In genomic region chr6:135087803-135088202, GRCh38 we compare ENCODE assay signal across 9 cellular contexts. TPM values are rescaled to one million over a fixed set of nuclear protein-coding genes. Genes with fewer than 3 reads are reported as not detected.
A peak's percentile ranks its signal among the peaks of the same experiment; 100 is the strongest.
DNase-seq lines count a peak whose midpoint lies in the region; ATAC-seq and TF ChIP-seq lines count a peak whose summit lies in the region.
"Had no signal": no experiment of that assay in that cellular context is flagged by ENCODE, and none has a peak within 500 bp of the region (broad histone marks: within the 10 kb centered on the region; RNA-seq: fewer than 3 reads in every experiment).

No MANE protein-coding gene starts in this region.

- peak; percentile 50 to 52 for ATAC-seq in CD4-positive, CD25-positive, alpha-beta regulatory T cell (ENCODE audit: low read depth in 2 of 2)
- peak; percentile 34 for ATAC-seq in HG02571 (IDR thresholded peaks at IDR 0.05; ENCODE audit: unreplicated experiment)
- ATAC-seq in activated B cell treated with CpG ODN at 0.5 μM for 24 hours (ENCODE audit: low read depth): no peak
- ATAC-seq in HG02798 (IDR thresholded peaks at IDR 0.05; ENCODE audit: poor library complexity, unreplicated experiment): no peak
- no peak for ATAC-seq in right cardiac atrium

- POLR2A ChIA-PET in activated B cell treated with CpG ODN at 0.5 μM for 24 hours (lab: Charles Lee): interaction anchor here (0.6 to 1.7 kb wide), 5 partner anchors 33 to 1202 kb away, joined by 3 to 8 read pairs (median 3); partner anchors contain the start of genes BCLAF1 and HBS1L

- peak overlapping the region; percentile 75 for H3K27ac ChIP-seq in CD4-positive, CD25-positive, alpha-beta regulatory T cell (ENCODE audit: insufficient read depth, low read length, poor library complexity, severe bottlenecking)
- H3K27ac ChIP-seq in uterus (no peak overlapping the region), right cardiac atrium (ENCODE audit: low read length) (no peak overlapping the region)

- peak overlapping the region; percentile 94 to 99 (median 95) for H3K27ac Mint-ChIP-seq in CD4-positive, CD25-positive, alpha-beta regulatory T cell
- H3K27ac Mint-ChIP-seq in activated B cell treated with CpG ODN at 0.5 μM for 24 hours: no peak overlapping the region

- 54% methylated on average over 5 of the region's 5 CpGs for WGBS in right cardiac atrium

- CTCF ChIA-PET in activated B cell treated with CpG ODN at 0.5 μM for 24 hours (lab: Charles Lee): interaction anchor here (1.0 kb wide), 1 partner anchor 335 kb away, joined by 3 read pairs; no protein-coding TSS in a partner anchor

- H3K4me3 Mint-ChIP-seq in CD4-positive, CD25-positive, alpha-beta regulatory T cell: peak overlapping the region; percentile 70 to 95 (median 84)
- H3K4me3 Mint-ChIP-seq in activated B cell treated with CpG ODN at 0.5 μM for 24 hours: peak overlapping the region; percentile 12

- H3K4me1 Mint-ChIP-seq in CD4-positive, CD25-positive, alpha-beta regulatory T cell: peaks cover 40 to 76% (median 54%) of the 10 kb centered on the region in 4 donors
- H3K4me1 Mint-ChIP-seq in activated B cell treated with CpG ODN at 0.5 μM for 24 hours: peaks cover 34% of the 10 kb centered on the region

- DNase-seq in CD4-positive, CD25-positive, alpha-beta regulatory T cell: peak; percentile 49 to 82 (median 63)
- DNase-seq in activated B cell treated with CpG ODN at 0.5 μM for 24 hours: no peak
- peak; percentile 55 for DNase-seq in epithelial cell of proximal tubule (ENCODE audit: low read depth)
- no peak for DNase-seq in uterus
- no peak for DNase-seq in right cardiac atrium
- DNase-seq in cerebellar cortex (ENCODE audit: low spot score): no peak

- H3K9me3 Mint-ChIP-seq in CD4-positive, CD25-positive, alpha-beta regulatory T cell: peaks cover 0 to 5% (median 1%) of the 10 kb centered on the region in 7 donors
- H3K9me3 Mint-ChIP-seq in activated B cell treated with CpG ODN at 0.5 μM for 24 hours: no peaks in the 10 kb centered on the region

- H3K36me3 ChIP-seq in CD4-positive, CD25-positive, alpha-beta regulatory T cell (ENCODE audit: control insufficient read depth, insufficient read depth, low read length): no peaks in the 10 kb centered on the region
- no peaks in the 10 kb centered on the region for H3K36me3 ChIP-seq in uterus

- TF ChIP-seq POLR2A in uterus (IDR thresholded peaks at IDR 0.05): no peak

- H3K27me3 ChIP-seq in CD4-positive, CD25-positive, alpha-beta regulatory T cell (ENCODE audit: control insufficient read depth, insufficient read depth, low read length): no peaks in the 10 kb centered on the region
- no peaks in the 10 kb centered on the region for H3K27me3 ChIP-seq in uterus
- H3K27me3 ChIP-seq in right cardiac atrium (ENCODE audit: control insufficient read depth, insufficient read depth): no peaks in the 10 kb centered on the region

- intact Hi-C loops in activated B cell treated with CpG ODN at 0.5 μM for 24 hours (cut with micrococcal nuclease): loop anchor here (2.0 to 5.0 kb wide), 3 partner anchors 33 to 334 kb away; partner anchors contain the start of gene HBS1L
- intact Hi-C loops in uterus (cut with DNase I; ENCODE audit: low total_unique reads): no loop called here
- intact Hi-C loops in right cardiac atrium (cut with DNase I): no loop called here

- TF ChIP-seq CTCF in activated B cell treated with CpG ODN at 0.5 μM for 24 hours (IDR thresholded peaks at IDR 0.05): no peak
- no peak for TF ChIP-seq CTCF in epithelial cell of proximal tubule (conservative IDR thresholded peaks at IDR 0.05; ENCODE audit: low read depth, low read length)
- no peak for TF ChIP-seq CTCF in uterus (IDR thresholded peaks at IDR 0.05)

- H3K27me3 Mint-ChIP-seq in CD4-positive, CD25-positive, alpha-beta regulatory T cell: no peaks in the 10 kb centered on the region
- H3K27me3 Mint-ChIP-seq in activated B cell treated with CpG ODN at 0.5 μM for 24 hours: peaks cover 2% of the 10 kb centered on the region

- H3K9me3 ChIP-seq in CD4-positive, CD25-positive, alpha-beta regulatory T cell (ENCODE audit: control insufficient read depth in 2 of 2, low read length in 2 of 2): no peaks in the 10 kb centered on the region
- H3K9me3 ChIP-seq in uterus (no peaks in the 10 kb centered on the region), right cardiac atrium (ENCODE audit: control insufficient read depth, low read length) (no peaks in the 10 kb centered on the region)
- H3K9me3 ChIP-seq: Caco-2 had no signal

- H3K4me1 ChIP-seq in CD4-positive, CD25-positive, alpha-beta regulatory T cell (ENCODE audit: control insufficient read depth, insufficient read depth, low read length, poor library complexity, severe bottlenecking): peaks cover 48% of the 10 kb centered on the region
- H3K4me1 ChIP-seq in uterus: no peaks in the 10 kb centered on the region
- no peaks in the 10 kb centered on the region for H3K4me1 ChIP-seq in right cardiac atrium (ENCODE audit: control insufficient read depth, insufficient read depth, low read length)
- H3K4me1 ChIP-seq: Caco-2 had no signal

- H3K4me3 ChIP-seq in CD4-positive, CD25-positive, alpha-beta regulatory T cell (ENCODE audit: low read depth, low read length): peak overlapping the region; percentile 92
- H3K4me3 ChIP-seq in epithelial cell of proximal tubule (ENCODE audit: low read depth, low read length) (peak overlapping the region; percentile 3), uterus (no peak overlapping the region), right cardiac atrium (ENCODE audit: low read length) (no peak overlapping the region)

- no peaks in the 10 kb centered on the region for H3K36me3 Mint-ChIP-seq in CD4-positive, CD25-positive, alpha-beta regulatory T cell
- no peaks in the 10 kb centered on the region for H3K36me3 Mint-ChIP-seq in activated B cell treated with CpG ODN at 0.5 μM for 24 hours (ENCODE audit: low read depth)

RNA-seq across cellular contexts. Expression of gene HBS1L, which starts 33.2 kb away (rescaled TPM):
- 109 TPM for total RNA-seq in CD4-positive, CD25-positive, alpha-beta regulatory T cell
- polyA plus RNA-seq in CD4-positive, CD25-positive, alpha-beta regulatory T cell: 10 to 100 TPM; 49.4 to 66.8 (median 61.8) TPM
- 60.2 and 67.5 TPM in 2 replicates for total RNA-seq in activated B cell treated with CpG ODN at 0.5 μM for 24 hours
- 73.1 and 91.7 TPM in 2 replicates for total RNA-seq in epithelial cell of proximal tubule
- total RNA-seq in uterus: 100 to 1,000 TPM in 1 of 4 donors, 10 to 100 TPM in 3; 23.8 to 116 (median 69.2) TPM
- total RNA-seq in right cardiac atrium: 10 to 100 TPM; 65.2 to 81.3 (median 74.5) TPM
- polyA plus RNA-seq in right cardiac atrium: 28.7 TPM

Comparison
In these comparisons a context has a peak if more than half of its experiments do, and no peak if none do; other contexts are left out.
1. ATAC-seq: peak in CD4-positive, CD25-positive, alpha-beta regulatory T cell (2 of 2) and HG02571 (single experiment); none in activated B cell treated with CpG ODN at 0.5 μM for 24 hours (single experiment), HG02798 (single experiment) and right cardiac atrium (0 of 2).
2. DNase-seq: peak in CD4-positive, CD25-positive, alpha-beta regulatory T cell (3 of 3) and epithelial cell of proximal tubule (single experiment); none in activated B cell treated with CpG ODN at 0.5 μM for 24 hours (single experiment), uterus (0 of 2), right cardiac atrium (0 of 3) and cerebellar cortex (single experiment).
3. H3K4me3 ChIP-seq: peak in CD4-positive, CD25-positive, alpha-beta regulatory T cell (single experiment) and epithelial cell of proximal tubule (single experiment); none in uterus (0 of 2) and right cardiac atrium (single experiment).